Comparison of ENCODE assay signal across 11 cellular contexts in genomic region chr18:36372902-36373301, GRCh38.
DNase-seq lines count a peak whose midpoint lies in the region; ATAC-seq and TF ChIP-seq lines count a peak whose summit lies in the region.
"Had no signal": no experiment of that assay in that cellular context is flagged by ENCODE, and none has a peak within 500 bp of the region (broad histone marks: within the 10 kb centered on the region; RNA-seq: fewer than 3 reads in every experiment).

No MANE protein-coding gene starts in this region.

- H2AFZ ChIP-seq in GM23248, result no peak overlapping the region

- no peaks in the 10 kb centered on the region for H4K20me1 ChIP-seq in GM23248 (ENCODE audit: insufficient read depth)

- H3K9me3 ChIP-seq in GM23248 (ENCODE audit: low read depth), result no peaks in the 10 kb centered on the region
- H3K9me3 ChIP-seq in RWPE2 (ENCODE audit: severe bottlenecking), result no peaks in the 10 kb centered on the region

- peaks cover 21 to 55% (median 27%) of the 10 kb centered on the region in 5 donors for H3K27me3 Mint-ChIP-seq in naive thymus-derived CD8-positive, alpha-beta T cell

- H3K4me1 Mint-ChIP-seq in naive thymus-derived CD8-positive, alpha-beta T cell, result no peaks in the 10 kb centered on the region

- no peak overlapping the region for H3K4me2 ChIP-seq in GM23248 (ENCODE audit: unreplicated experiment)

- H3K79me2 ChIP-seq in GM23248 (ENCODE audit: insufficient read depth), result no peaks in the 10 kb centered on the region

- H3K36me3 Mint-ChIP-seq in naive thymus-derived CD8-positive, alpha-beta T cell, result no peaks in the 10 kb centered on the region
- H3K36me3 Mint-ChIP-seq: CD8-positive, alpha-beta T cell had no signal

- TF ChIP-seq CTCF in AG09319 (IDR thresholded peaks at IDR 0.05; ENCODE audit: low read depth, low read length), result peak; percentile 25
- peak; percentile 66 for TF ChIP-seq CTCF in RWPE2 (IDR thresholded peaks at IDR 0.05; ENCODE audit: poor library complexity, severe bottlenecking)
- peak; percentile 43 for TF ChIP-seq CTCF in fibroblast of the aortic adventitia (IDR thresholded peaks at IDR 0.05; ENCODE audit: insufficient read depth, low read length)

- ATAC-seq in RWPE2 (ENCODE audit: low read depth) (peak; percentile 91), HG02642 (IDR thresholded peaks at IDR 0.05; ENCODE audit: poor library complexity, unreplicated experiment) (no peak)
- ATAC-seq in naive thymus-derived CD8-positive, alpha-beta T cell, result no peak
- ATAC-seq: CD8-positive, alpha-beta T cell had no signal

- H3K27ac ChIP-seq in GM23248 (no peak overlapping the region), RWPE2 (ENCODE audit: poor library complexity, severe bottlenecking) (peak overlapping the region; percentile 65)

- no peaks in the 10 kb centered on the region for H3K9me2 ChIP-seq in GM23248 (ENCODE audit: insufficient read depth)

- in situ Hi-C loops in GM23248 (cut with MboI), result no loop called here

- DNase-seq in AG09319 (ENCODE audit: extremely low read depth, low read depth) (peak; percentile 75), GM23248 (peak; percentile 17), RWPE2 (ENCODE audit: low spot score) (no peak), fibroblast of the aortic adventitia (ENCODE audit: low read depth) (peak; percentile 90), NCI-H1105 (lab: John Stamatoyannopoulos, UW) (no peak)
- DNase-seq in naive thymus-derived CD8-positive, alpha-beta T cell, result no peak
- DNase-seq in activated effector memory CD4-positive, alpha-beta T cell treated with Interleukin-2 at 50 U/mL for 16 hours, result no peak
- DNase-seq: CD8-positive, alpha-beta T cell; NCI-H524 treated with DMSO at 0.1 percent for 48 hours had no signal

- no peak overlapping the region for H3K27ac Mint-ChIP-seq in naive thymus-derived CD8-positive, alpha-beta T cell
- H3K27ac Mint-ChIP-seq: activated T-helper 1 cell treated with anti-CD3 and anti-CD28 coated beads, Interleukin-12 subunit alpha, Interleukin-12 subunit beta, Interleukin-2, Interleukin-4 antibody, amounts not matched to agents 30 ng/mL and 10 ng/mL and 1 ng/mL, durations not matched to agents 14 hours and 24 hours and 36 hours; CD8-positive, alpha-beta T cell had no signal

- H3K36me3 ChIP-seq in GM23248 (ENCODE audit: low read depth) (no peaks in the 10 kb centered on the region), RWPE2 (ENCODE audit: low read depth) (no peaks in the 10 kb centered on the region)

- no peak overlapping the region for H3K9ac ChIP-seq in GM23248

- peaks cover 0 to 9% (median 0%) of the 10 kb centered on the region in 9 donors for H3K9me3 Mint-ChIP-seq in naive thymus-derived CD8-positive, alpha-beta T cell
- H3K9me3 Mint-ChIP-seq: activated T-helper 1 cell treated with anti-CD3 and anti-CD28 coated beads, Interleukin-12 subunit alpha, Interleukin-12 subunit beta, Interleukin-2, Interleukin-4 antibody, amounts not matched to agents 30 ng/mL and 10 ng/mL and 1 ng/mL, durations not matched to agents 14 hours and 24 hours and 36 hours had no signal

- no peak overlapping the region for H3K4me3 Mint-ChIP-seq in naive thymus-derived CD8-positive, alpha-beta T cell
- H3K4me3 Mint-ChIP-seq: activated T-helper 1 cell treated with anti-CD3 and anti-CD28 coated beads, Interleukin-12 subunit alpha, Interleukin-12 subunit beta, Interleukin-2, Interleukin-4 antibody, amounts not matched to agents 30 ng/mL and 10 ng/mL and 1 ng/mL, durations not matched to agents 14 hours and 24 hours and 36 hours; CD8-positive, alpha-beta T cell had no signal

- POLR2A ChIA-PET in naive thymus-derived CD8-positive, alpha-beta T cell (lab: Charles Lee), result no interaction called here

- H3F3A ChIP-seq in GM23248 (ENCODE audit: insufficient read depth), result peaks cover 6% of the 10 kb centered on the region; the same call in 1 of the 2 replicates

- H3K4me1 ChIP-seq in GM23248 (ENCODE audit: insufficient read depth) (peaks cover 21% of the 10 kb centered on the region), RWPE2 (ENCODE audit: insufficient read depth, poor library complexity, severe bottlenecking) (peaks cover 27% of the 10 kb centered on the region)

- H3K4me3 ChIP-seq in GM23248 (no peak overlapping the region), RWPE2 (ENCODE audit: severe bottlenecking) (no peak overlapping the region), fibroblast of the aortic adventitia (ENCODE audit: low read depth, low read length) (no peak overlapping the region)

- H3K27me3 ChIP-seq in GM23248 (replicated peaks; ENCODE audit: insufficient read depth) (no peaks in the 10 kb centered on the region), RWPE2 (ENCODE audit: insufficient read depth, poor library complexity, severe bottlenecking) (no peaks in the 10 kb centered on the region)

- 94 to 96% methylated on average over 5 of the region's 5 CpGs for WGBS in GM23248 (ENCODE audit: low coverage in 1 of 2, low lambda C conversion rate in 2 of 2, missing lambda C conversion rate in 2 of 2), 2 experiments

Comparison
In these comparisons a context has a peak if more than half of its experiments do, and no peak if none do; other contexts are left out.
1. DNase-seq: peak in AG09319 (single experiment), GM23248 (single experiment) and fibroblast of the aortic adventitia (single experiment); none in RWPE2 (single experiment), naive thymus-derived CD8-positive, alpha-beta T cell (0 of 10), NCI-H1105 (single experiment) and activated effector memory CD4-positive, alpha-beta T cell treated with Interleukin-2 at 50 U/mL for 16 hours (single experiment).
2. Peak in every context shown above with its lines, with median percentiles within 50 percentile points of each other: CTCF ChIP-seq.